14 cellular contexts compared by ENCODE assay signal in genomic region chr11:57901756-57902155, GRCh38.
A peak's percentile ranks its signal among the peaks of the same experiment; 100 is the strongest.
DNase-seq lines count a peak whose midpoint lies in the region; ATAC-seq and TF ChIP-seq lines count a peak whose summit lies in the region.
"Had no signal": no experiment of that assay in that cellular context is flagged by ENCODE, and none has a peak within 500 bp of the region (broad histone marks: within the 10 kb centered on the region; RNA-seq: fewer than 3 reads in every experiment).

No MANE protein-coding gene starts in this region.

- H3K79me2 ChIP-seq in HCT116 (ENCODE audit: insufficient read depth, low read length), result no peaks in the 10 kb centered on the region

- POLR2A ChIA-PET in HCT116 (lab: Charles Lee), result no interaction called here

- H3K4me1 ChIP-seq in HCT116 (ENCODE audit: control insufficient read depth in 1 of 2, insufficient read depth in 2 of 2, low read length in 2 of 2) (peaks cover 27 to 41% of the 10 kb centered on the region in 2 experiments), RWPE2 (ENCODE audit: insufficient read depth, poor library complexity, severe bottlenecking) (peaks cover 44% of the 10 kb centered on the region), mucosa of descending colon (ENCODE audit: low read depth) (peaks cover 16% of the 10 kb centered on the region), lower lobe of right lung (no peaks in the 10 kb centered on the region)

- no peaks in the 10 kb centered on the region for H4K20me1 ChIP-seq in HCT116 (ENCODE audit: insufficient read depth)

- H3K36me3 ChIP-seq in HCT116 (ENCODE audit: control insufficient read depth in 1 of 2, insufficient read depth in 2 of 2, low read length in 2 of 2) (no peaks in the 10 kb centered on the region), RWPE2 (ENCODE audit: low read depth) (no peaks in the 10 kb centered on the region), mucosa of descending colon (ENCODE audit: low read depth) (no peaks in the 10 kb centered on the region), lower lobe of right lung (no peaks in the 10 kb centered on the region)

- intact Hi-C loops in HCT116 (cut with micrococcal nuclease) (loop anchor here (5.0 to 10.0 kb wide), 3 partner anchors 63 to 554 kb away; no protein-coding TSS in a partner anchor), mucosa of descending colon (cut with DNase I, micrococcal nuclease) (no loop called here), lower lobe of right lung (cut with DNase I) (no loop called here)

- peak overlapping the region; percentile 26; the same call in 1 of the 2 replicates for H3K4me2 ChIP-seq in HCT116 (ENCODE audit: low read length)

- no peak for TF ChIP-seq CTCF in HCT116 (IDR thresholded peaks at IDR 0.05 in 2 of 3, conservative IDR thresholded peaks at IDR 0.05 in 1 of 3; ENCODE audit: borderline replicate concordance in 1 of 3, insufficient read depth in 1 of 3, low read depth in 2 of 3, low read length in 2 of 3)
- TF ChIP-seq CTCF in RWPE2 (IDR thresholded peaks at IDR 0.05; ENCODE audit: poor library complexity, severe bottlenecking), result no peak
- TF ChIP-seq CTCF in mucosa of descending colon (IDR thresholded peaks at IDR 0.05), result no peak
- no peak for TF ChIP-seq CTCF in lower lobe of right lung (IDR thresholded peaks at IDR 0.05)

- RAD21 ChIA-PET in HCT116 (lab: Charles Lee; ENCODE audit: low non-redundant PET in 1 of 2, low total read pairs in 2 of 2, uncharacterized antibody in 2 of 2, unreplicated experiment in 2 of 2), result no interaction called here

- H3K9ac ChIP-seq in HCT116 (ENCODE audit: low read length), result no peak overlapping the region

- H2AFZ ChIP-seq in HCT116 (ENCODE audit: low read depth, low read length, poor library complexity, severe bottlenecking), result no peak overlapping the region

- H3K27ac ChIP-seq in HCT116 (ENCODE audit: low read depth, low read length) (no peak overlapping the region), RWPE2 (ENCODE audit: poor library complexity, severe bottlenecking) (peak overlapping the region; percentile 74), lower lobe of right lung (no peak overlapping the region)

- H3K9me3 ChIP-seq in HCT116 (ENCODE audit: control insufficient read depth in 1 of 2, insufficient read depth in 1 of 2, low read depth in 1 of 2, low read length in 2 of 2) (no peaks in the 10 kb centered on the region), RWPE2 (ENCODE audit: severe bottlenecking) (no peaks in the 10 kb centered on the region), mucosa of descending colon (no peaks in the 10 kb centered on the region), lower lobe of right lung (no peaks in the 10 kb centered on the region)

- TF ChIP-seq RAD21 in HCT116 (IDR thresholded peaks at IDR 0.05; ENCODE audit: low read depth), result no peak

- ATAC-seq in HCT116 (no peak), RWPE2 (ENCODE audit: low read depth) (peak; percentile 89), esophagus mucosa (peak; percentile 85), mucosa of descending colon (peak; percentile 4), lower lobe of right lung (no peak), GM18519 (IDR thresholded peaks at IDR 0.05; ENCODE audit: low FRiP score, unreplicated experiment) (no peak)

- TF ChIP-seq POLR2A in HCT116 (IDR thresholded peaks at IDR 0.05; ENCODE audit: borderline replicate concordance, extremely low read depth, insufficient read depth, insufficient read length), result no peak

- H3K27me3 ChIP-seq in HCT116 (ENCODE audit: insufficient read depth, low read length) (no peaks in the 10 kb centered on the region), RWPE2 (ENCODE audit: insufficient read depth, poor library complexity, severe bottlenecking) (no peaks in the 10 kb centered on the region), lower lobe of right lung (ENCODE audit: low read depth) (peaks cover 4% of the 10 kb centered on the region)

- no peak overlapping the region for H3K4me3 ChIP-seq in HCT116 (replicated peaks in 1 of 2; ENCODE audit: low read depth in 1 of 2, low read length in 2 of 2)
- H3K4me3 ChIP-seq in RWPE2 (ENCODE audit: severe bottlenecking), result no peak overlapping the region
- no peak overlapping the region for H3K4me3 ChIP-seq in mucosa of descending colon
- H3K4me3 ChIP-seq in lower lobe of right lung, result no peak overlapping the region

- CTCF ChIA-PET in HCT116 (lab: Charles Lee), result no interaction called here

- no peaks in the 10 kb centered on the region for H3K9me2 ChIP-seq in HCT116 (ENCODE audit: insufficient read depth)

- no TSS peak for BruUV-seq in HCT116 (replicated peaks; lab: Mats Ljungman, UMichigan)

- DNase-seq in HCT116 (ENCODE audit: low read depth, low spot score) (no peak), RWPE2 (ENCODE audit: low spot score) (peak; percentile 90), mucosa of descending colon (no peak), lower lobe of right lung (no peak), NCI-H2081 (lab: John Stamatoyannopoulos, UW) (no peak), T1000 (lab: John Stamatoyannopoulos, UW) (no peak)
- DNase-seq: CD4-positive, alpha-beta memory T cell; H9; Kasumi-1; NCI-H1105; NCI-H2081 treated with DMSO at 0.1 percent for 48 hours; SIG-M5 had no signal

TF ChIP-seq in HCT116, 20 proteins besides CTCF, POLR2A, EP300 and RAD21:
- no peak for TF ChIP-seq REST (IDR thresholded peaks at IDR 0.05; ENCODE audit: low read depth)
- TF ChIP-seq EZH2phosphoT487 (IDR thresholded peaks at IDR 0.05; ENCODE audit: borderline replicate concordance), result no peak
- no peak for TF ChIP-seq EGR1 (IDR thresholded peaks at IDR 0.05; ENCODE audit: low read depth)
- no peak for TF ChIP-seq SIN3A (IDR thresholded peaks at IDR 0.05; ENCODE audit: low read depth)
- no peak for TF ChIP-seq EZH2 (IDR thresholded peaks at IDR 0.05)
- TF ChIP-seq CEBPB (IDR thresholded peaks at IDR 0.05; ENCODE audit: low read depth), result no peak
- no peak for TF ChIP-seq POLR2AphosphoS5 (IDR thresholded peaks at IDR 0.05; ENCODE audit: low read depth, low read length)
- no peak for TF ChIP-seq ZBTB33 (IDR thresholded peaks at IDR 0.05; ENCODE audit: extremely low read depth, insufficient replicate concordance, low read length)
- no peak for TF ChIP-seq YY1 (IDR thresholded peaks at IDR 0.05; ENCODE audit: extremely low read depth, insufficient replicate concordance, low read depth, low read length)
- TF ChIP-seq ZNF274 (IDR thresholded peaks at IDR 0.05; ENCODE audit: low read depth, low read length), result no peak
- TF ChIP-seq FOSL1 (IDR thresholded peaks at IDR 0.05; ENCODE audit: low read depth), result no peak

Comparison
In these comparisons a context has a peak if more than half of its experiments do, and no peak if none do; other contexts are left out.
1. ATAC-seq: peak in RWPE2 (single experiment), esophagus mucosa (single experiment) and mucosa of descending colon (single experiment); none in HCT116 (single experiment), lower lobe of right lung (0 of 2) and GM18519 (single experiment).